ENCODE assay signal across 1 cellular context in the genomic region with DNA sequence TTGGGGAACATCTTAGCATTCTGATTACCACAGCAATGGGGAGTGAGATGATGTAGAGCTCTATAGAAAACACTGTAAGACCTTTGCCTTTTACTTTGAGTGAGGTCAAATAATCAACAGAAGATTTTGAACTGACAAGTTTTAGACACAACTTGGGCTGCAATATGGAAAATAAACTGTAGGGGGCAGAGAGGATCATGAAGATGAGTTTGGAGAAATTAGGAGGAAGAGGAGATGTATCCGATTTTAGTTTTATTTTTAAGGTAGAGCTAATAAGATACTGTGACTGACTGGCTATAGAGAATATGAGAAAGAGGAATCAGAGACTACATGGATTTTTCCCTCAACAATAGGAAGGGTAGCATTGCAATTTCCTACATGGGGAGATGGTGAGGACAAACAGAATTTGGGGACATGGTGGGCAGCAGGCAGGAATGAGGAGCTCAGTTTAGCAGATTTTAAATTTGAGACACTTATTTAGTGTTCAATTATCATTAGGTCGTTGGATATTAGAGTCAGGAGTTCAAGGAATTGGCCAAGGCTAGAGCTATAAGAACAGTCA.
TF ChIP-seq lines count a peak whose summit lies in the region.

No MANE protein-coding gene starts in this region.

TF ChIP-seq in H1, 55 proteins besides CTCF, POLR2A, EP300 and RAD21 (continued from another document):
- TF ChIP-seq, protein P1, sequence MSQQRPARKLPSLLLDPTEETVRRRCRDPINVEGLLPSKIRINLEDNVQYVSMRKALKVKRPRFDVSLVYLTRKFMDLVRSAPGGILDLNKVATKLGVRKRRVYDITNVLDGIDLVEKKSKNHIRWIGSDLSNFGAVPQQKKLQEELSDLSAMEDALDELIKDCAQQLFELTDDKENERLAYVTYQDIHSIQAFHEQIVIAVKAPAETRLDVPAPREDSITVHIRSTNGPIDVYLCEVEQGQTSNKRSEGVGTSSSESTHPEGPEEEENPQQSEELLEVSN (IDR thresholded peaks at IDR 0.05) = no peak
- no peak for TF ChIP-seq EZH2 (IDR thresholded peaks at IDR 0.05; ENCODE audit: low read depth, low read length, severe bottlenecking)
- TF ChIP-seq HDAC2 (IDR thresholded peaks at IDR 0.05; ENCODE audit: borderline replicate concordance in 1 of 2, low read depth in 2 of 2, low read length in 2 of 2) = no peak
- TF ChIP-seq ZNF274 (IDR thresholded peaks at IDR 0.05; ENCODE audit: borderline replicate concordance, extremely low read depth, low read length) = no peak
- TF ChIP-seq TAF7 (optimal IDR thresholded peaks at IDR 0.05; ENCODE audit: borderline replicate concordance, low read depth, low read length) = no peak
- no peak for TF ChIP-seq RFX5 (IDR thresholded peaks at IDR 0.05; ENCODE audit: borderline replicate concordance, low read depth, low read length)
